In the genomic region with DNA sequence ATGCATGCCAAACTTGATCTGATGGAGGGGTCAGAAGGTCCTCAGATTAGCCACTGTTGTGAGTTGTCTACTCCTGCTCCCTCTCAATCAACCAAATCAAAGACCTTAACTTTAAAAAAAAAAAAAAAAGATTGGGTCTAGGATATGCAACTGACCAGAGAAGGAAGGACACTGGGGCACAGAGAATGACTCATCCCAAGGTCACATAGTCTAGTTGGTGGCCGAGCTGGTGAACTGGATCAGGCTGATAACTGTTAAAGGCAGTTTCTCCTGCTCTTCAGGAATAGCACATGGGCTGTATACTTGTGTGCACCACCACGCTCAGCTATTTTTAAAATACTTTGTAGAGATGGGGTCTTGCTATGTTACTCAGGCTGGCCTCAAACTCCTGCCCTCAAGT, we compare ENCODE assay signal across 1 cellular context.
TF ChIP-seq lines count a peak whose summit lies in the region.

No MANE protein-coding gene starts in this region.

TF ChIP-seq in K562, 482 proteins besides CTCF, POLR2A, EP300 and RAD21 (continued from another document):
- TF ChIP-seq, protein P1, sequence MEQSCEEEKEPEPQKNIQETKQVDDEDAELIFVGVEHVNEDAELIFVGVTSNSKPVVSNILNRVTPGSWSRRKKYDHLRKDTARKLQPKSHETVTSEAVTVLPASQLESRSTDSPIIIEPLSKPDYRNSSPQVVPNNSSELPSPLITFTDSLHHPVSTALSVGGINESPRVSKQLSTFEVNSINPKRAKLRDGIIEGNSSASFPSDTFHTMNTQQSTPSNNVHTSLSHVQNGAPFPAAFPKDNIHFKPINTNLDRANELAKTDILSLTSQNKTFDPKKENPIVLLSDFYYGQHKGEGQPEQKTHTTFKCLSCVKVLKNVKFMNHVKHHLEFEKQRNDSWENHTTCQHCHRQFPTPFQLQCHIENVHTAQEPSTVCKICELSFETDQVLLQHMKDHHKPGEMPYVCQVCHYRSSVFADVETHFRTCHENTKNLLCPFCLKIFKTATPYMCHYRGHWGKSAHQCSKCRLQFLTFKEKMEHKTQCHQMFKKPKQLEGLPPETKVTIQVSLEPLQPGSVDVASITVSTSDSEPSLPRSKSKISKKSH (CRISPR knock-in tag; IDR thresholded peaks at IDR 0.05): no peak
- TF ChIP-seq U2AF2 (optimal IDR thresholded peaks at IDR 0.05; ENCODE audit: low read depth, low read length) (no peak), CBFA2T3 (IDR thresholded peaks at IDR 0.05) (peak; percentile 15; the same call in 1 of the 2 replicates), L3MBTL2 (IDR thresholded peaks at IDR 0.05) (no peak), ZNF121 (CRISPR knock-in tag; conservative IDR thresholded peaks at IDR 0.05) (no peak), JUND (IDR thresholded peaks at IDR 0.05; ENCODE audit: borderline replicate concordance, low read depth, low read length) (peak; percentile 87), JUND (tag; IDR thresholded peaks at IDR 0.05; ENCODE audit: borderline replicate concordance, low read depth, low read length) (peak; percentile 84; the same call in 2 of the 3 replicates), MTA3 (IDR thresholded peaks at IDR 0.05; ENCODE audit: borderline replicate concordance) (no peak), JUN (IDR thresholded peaks at IDR 0.05; ENCODE audit: borderline replicate concordance, low read depth, low read length) (peak; percentile 56; the same call in 1 of the 2 replicates), JUN (CRISPR knock-in tag; IDR thresholded peaks at IDR 0.05; ENCODE audit: borderline replicate concordance) (no peak), ZNF696 (CRISPR knock-in tag; conservative IDR thresholded peaks at IDR 0.05) (no peak), PHTF2 (CRISPR knock-in tag; IDR thresholded peaks at IDR 0.05) (no peak), ARHGAP35 (IDR thresholded peaks at IDR 0.05; ENCODE audit: partially characterized antibody) (no peak), TCF7 (IDR thresholded peaks at IDR 0.05; ENCODE audit: borderline replicate concordance) (no peak), JUNB (CRISPR knock-in tag; conservative IDR thresholded peaks at IDR 0.05) (no peak), NR3C1 (CRISPR knock-in tag; IDR thresholded peaks at IDR 0.05) (no peak), ZZZ3 (IDR thresholded peaks at IDR 0.05) (no peak), BRCA1 (IDR thresholded peaks at IDR 0.05) (no peak), BRCA1 (CRISPR knock-in tag; IDR thresholded peaks at IDR 0.05) (no peak), NFYB (IDR thresholded peaks at IDR 0.05; ENCODE audit: extremely low read depth, insufficient read length) (no peak)
- TF ChIP-seq, protein P2, sequence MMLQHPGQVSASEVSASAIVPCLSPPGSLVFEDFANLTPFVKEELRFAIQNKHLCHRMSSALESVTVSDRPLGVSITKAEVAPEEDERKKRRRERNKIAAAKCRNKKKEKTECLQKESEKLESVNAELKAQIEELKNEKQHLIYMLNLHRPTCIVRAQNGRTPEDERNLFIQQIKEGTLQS (IDR thresholded peaks at IDR 0.05): peak; percentile 71
- TF ChIP-seq, protein P2 (CRISPR knock-in tag; conservative IDR thresholded peaks at IDR 0.05): no peak
- TF ChIP-seq, protein P3, sequence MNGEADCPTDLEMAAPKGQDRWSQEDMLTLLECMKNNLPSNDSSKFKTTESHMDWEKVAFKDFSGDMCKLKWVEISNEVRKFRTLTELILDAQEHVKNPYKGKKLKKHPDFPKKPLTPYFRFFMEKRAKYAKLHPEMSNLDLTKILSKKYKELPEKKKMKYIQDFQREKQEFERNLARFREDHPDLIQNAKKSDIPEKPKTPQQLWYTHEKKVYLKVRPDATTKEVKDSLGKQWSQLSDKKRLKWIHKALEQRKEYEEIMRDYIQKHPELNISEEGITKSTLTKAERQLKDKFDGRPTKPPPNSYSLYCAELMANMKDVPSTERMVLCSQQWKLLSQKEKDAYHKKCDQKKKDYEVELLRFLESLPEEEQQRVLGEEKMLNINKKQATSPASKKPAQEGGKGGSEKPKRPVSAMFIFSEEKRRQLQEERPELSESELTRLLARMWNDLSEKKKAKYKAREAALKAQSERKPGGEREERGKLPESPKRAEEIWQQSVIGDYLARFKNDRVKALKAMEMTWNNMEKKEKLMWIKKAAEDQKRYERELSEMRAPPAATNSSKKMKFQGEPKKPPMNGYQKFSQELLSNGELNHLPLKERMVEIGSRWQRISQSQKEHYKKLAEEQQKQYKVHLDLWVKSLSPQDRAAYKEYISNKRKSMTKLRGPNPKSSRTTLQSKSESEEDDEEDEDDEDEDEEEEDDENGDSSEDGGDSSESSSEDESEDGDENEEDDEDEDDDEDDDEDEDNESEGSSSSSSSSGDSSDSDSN (IDR thresholded peaks at IDR 0.05; ENCODE audit: borderline replicate concordance in 1 of 2, low read depth in 2 of 2, low read length in 2 of 2): no peak
- TF ChIP-seq, protein P4, sequence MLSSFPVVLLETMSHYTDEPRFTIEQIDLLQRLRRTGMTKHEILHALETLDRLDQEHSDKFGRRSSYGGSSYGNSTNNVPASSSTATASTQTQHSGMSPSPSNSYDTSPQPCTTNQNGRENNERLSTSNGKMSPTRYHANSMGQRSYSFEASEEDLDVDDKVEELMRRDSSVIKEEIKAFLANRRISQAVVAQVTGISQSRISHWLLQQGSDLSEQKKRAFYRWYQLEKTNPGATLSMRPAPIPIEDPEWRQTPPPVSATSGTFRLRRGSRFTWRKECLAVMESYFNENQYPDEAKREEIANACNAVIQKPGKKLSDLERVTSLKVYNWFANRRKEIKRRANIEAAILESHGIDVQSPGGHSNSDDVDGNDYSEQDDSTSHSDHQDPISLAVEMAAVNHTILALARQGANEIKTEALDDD (IDR thresholded peaks at IDR 0.05): 0 out of 2 replicates have a peak, but pooled peaks have one; percentile 22
- TF ChIP-seq, protein P5, sequence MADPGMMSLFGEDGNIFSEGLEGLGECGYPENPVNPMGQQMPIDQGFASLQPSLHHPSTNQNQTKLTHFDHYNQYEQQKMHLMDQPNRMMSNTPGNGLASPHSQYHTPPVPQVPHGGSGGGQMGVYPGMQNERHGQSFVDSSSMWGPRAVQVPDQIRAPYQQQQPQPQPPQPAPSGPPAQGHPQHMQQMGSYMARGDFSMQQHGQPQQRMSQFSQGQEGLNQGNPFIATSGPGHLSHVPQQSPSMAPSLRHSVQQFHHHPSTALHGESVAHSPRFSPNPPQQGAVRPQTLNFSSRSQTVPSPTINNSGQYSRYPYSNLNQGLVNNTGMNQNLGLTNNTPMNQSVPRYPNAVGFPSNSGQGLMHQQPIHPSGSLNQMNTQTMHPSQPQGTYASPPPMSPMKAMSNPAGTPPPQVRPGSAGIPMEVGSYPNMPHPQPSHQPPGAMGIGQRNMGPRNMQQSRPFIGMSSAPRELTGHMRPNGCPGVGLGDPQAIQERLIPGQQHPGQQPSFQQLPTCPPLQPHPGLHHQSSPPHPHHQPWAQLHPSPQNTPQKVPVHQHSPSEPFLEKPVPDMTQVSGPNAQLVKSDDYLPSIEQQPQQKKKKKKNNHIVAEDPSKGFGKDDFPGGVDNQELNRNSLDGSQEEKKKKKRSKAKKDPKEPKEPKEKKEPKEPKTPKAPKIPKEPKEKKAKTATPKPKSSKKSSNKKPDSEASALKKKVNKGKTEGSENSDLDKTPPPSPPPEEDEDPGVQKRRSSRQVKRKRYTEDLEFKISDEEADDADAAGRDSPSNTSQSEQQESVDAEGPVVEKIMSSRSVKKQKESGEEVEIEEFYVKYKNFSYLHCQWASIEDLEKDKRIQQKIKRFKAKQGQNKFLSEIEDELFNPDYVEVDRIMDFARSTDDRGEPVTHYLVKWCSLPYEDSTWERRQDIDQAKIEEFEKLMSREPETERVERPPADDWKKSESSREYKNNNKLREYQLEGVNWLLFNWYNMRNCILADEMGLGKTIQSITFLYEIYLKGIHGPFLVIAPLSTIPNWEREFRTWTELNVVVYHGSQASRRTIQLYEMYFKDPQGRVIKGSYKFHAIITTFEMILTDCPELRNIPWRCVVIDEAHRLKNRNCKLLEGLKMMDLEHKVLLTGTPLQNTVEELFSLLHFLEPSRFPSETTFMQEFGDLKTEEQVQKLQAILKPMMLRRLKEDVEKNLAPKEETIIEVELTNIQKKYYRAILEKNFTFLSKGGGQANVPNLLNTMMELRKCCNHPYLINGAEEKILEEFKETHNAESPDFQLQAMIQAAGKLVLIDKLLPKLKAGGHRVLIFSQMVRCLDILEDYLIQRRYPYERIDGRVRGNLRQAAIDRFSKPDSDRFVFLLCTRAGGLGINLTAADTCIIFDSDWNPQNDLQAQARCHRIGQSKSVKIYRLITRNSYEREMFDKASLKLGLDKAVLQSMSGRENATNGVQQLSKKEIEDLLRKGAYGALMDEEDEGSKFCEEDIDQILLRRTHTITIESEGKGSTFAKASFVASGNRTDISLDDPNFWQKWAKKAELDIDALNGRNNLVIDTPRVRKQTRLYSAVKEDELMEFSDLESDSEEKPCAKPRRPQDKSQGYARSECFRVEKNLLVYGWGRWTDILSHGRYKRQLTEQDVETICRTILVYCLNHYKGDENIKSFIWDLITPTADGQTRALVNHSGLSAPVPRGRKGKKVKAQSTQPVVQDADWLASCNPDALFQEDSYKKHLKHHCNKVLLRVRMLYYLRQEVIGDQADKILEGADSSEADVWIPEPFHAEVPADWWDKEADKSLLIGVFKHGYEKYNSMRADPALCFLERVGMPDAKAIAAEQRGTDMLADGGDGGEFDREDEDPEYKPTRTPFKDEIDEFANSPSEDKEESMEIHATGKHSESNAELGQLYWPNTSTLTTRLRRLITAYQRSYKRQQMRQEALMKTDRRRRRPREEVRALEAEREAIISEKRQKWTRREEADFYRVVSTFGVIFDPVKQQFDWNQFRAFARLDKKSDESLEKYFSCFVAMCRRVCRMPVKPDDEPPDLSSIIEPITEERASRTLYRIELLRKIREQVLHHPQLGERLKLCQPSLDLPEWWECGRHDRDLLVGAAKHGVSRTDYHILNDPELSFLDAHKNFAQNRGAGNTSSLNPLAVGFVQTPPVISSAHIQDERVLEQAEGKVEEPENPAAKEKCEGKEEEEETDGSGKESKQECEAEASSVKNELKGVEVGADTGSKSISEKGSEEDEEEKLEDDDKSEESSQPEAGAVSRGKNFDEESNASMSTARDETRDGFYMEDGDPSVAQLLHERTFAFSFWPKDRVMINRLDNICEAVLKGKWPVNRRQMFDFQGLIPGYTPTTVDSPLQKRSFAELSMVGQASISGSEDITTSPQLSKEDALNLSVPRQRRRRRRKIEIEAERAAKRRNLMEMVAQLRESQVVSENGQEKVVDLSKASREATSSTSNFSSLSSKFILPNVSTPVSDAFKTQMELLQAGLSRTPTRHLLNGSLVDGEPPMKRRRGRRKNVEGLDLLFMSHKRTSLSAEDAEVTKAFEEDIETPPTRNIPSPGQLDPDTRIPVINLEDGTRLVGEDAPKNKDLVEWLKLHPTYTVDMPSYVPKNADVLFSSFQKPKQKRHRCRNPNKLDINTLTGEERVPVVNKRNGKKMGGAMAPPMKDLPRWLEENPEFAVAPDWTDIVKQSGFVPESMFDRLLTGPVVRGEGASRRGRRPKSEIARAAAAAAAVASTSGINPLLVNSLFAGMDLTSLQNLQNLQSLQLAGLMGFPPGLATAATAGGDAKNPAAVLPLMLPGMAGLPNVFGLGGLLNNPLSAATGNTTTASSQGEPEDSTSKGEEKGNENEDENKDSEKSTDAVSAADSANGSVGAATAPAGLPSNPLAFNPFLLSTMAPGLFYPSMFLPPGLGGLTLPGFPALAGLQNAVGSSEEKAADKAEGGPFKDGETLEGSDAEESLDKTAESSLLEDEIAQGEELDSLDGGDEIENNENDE (IDR thresholded peaks at IDR 0.05; ENCODE audit: low read depth, low read length): no peak
TF ChIP-seq in K562: peak in this region for 7.
